Comparison of ENCODE assay signal across 6 cellular contexts in genomic region chr22:50581950-50582561, GRCh38. TPM values are rescaled to one million over a fixed set of nuclear protein-coding genes. Genes with fewer than 3 reads are reported as not detected.
DNase-seq lines count a peak whose midpoint lies in the region; ATAC-seq and TF ChIP-seq lines count a peak whose summit lies in the region.

No MANE protein-coding gene starts in this region.

- no peaks in the 10 kb centered on the region for H3K27me3 ChIP-seq in BJ (ENCODE audit: control insufficient read depth, insufficient read depth, low read length)

- CTCF ChIA-PET in BJ (lab: Yijun Ruan, JAX) = interaction anchor here (1.1 to 2.2 kb wide), 4 partner anchors 10 to 56 kb away, joined by 3 to 9 read pairs (median 4); partner anchors contain the start of genes SCO2 and SYCE3

- H3K4me1 Mint-ChIP-seq in activated T-helper 17 cell treated with anti-CD3 and anti-CD28 coated beads, Interleukin-2, amount 50 U/mL, for 72 hours = peaks cover 9% of the 10 kb centered on the region

- WGBS in lower leg skin, 2 donors = 8 to 13% methylated on average over 17 to 34 of the region's 45 CpGs

- peaks cover 34% of the 10 kb centered on the region for H3K36me3 Mint-ChIP-seq in activated T-helper 17 cell treated with anti-CD3 and anti-CD28 coated beads, Interleukin-2, amount 50 U/mL, for 72 hours (ENCODE audit: low read depth)

- peaks cover 8% of the 10 kb centered on the region for H3K36me3 ChIP-seq in BJ (ENCODE audit: control insufficient read depth, insufficient read depth, low read length)

- peak overlapping the region; percentile 90 for H3K27ac Mint-ChIP-seq in activated T-helper 17 cell treated with anti-CD3 and anti-CD28 coated beads, Interleukin-2, amount 50 U/mL, for 72 hours

- intact Hi-C loops in lower leg skin (cut with DNase I; ENCODE audit: low total_unique reads) = no loop called here

- DNase-seq in BJ (ENCODE audit: low read depth) (no peak), lower leg skin (ENCODE audit: low spot score in 2 of 2) (no peak), 8988T (no peak), NCI-H187 (lab: John Stamatoyannopoulos, UW) (no peak)

- TF ChIP-seq POLR2A in lower leg skin (IDR thresholded peaks at IDR 0.05) = no peak

- H3K4me3 Mint-ChIP-seq in activated T-helper 17 cell treated with anti-CD3 and anti-CD28 coated beads, Interleukin-2, amount 50 U/mL, for 72 hours = peak overlapping the region; percentile 96

- no peaks in the 10 kb centered on the region for H3K9me3 Mint-ChIP-seq in activated T-helper 17 cell treated with anti-CD3 and anti-CD28 coated beads, Interleukin-2, amount 50 U/mL, for 72 hours

- peak overlapping the region; percentile 83 for H3K4me3 ChIP-seq in BJ (ENCODE audit: low read depth, low read length)
- H3K4me3 ChIP-seq in lower leg skin (ENCODE audit: low read depth, poor library complexity, severe bottlenecking) = peak overlapping the region; percentile 51

- TF ChIP-seq CTCF in BJ (IDR thresholded peaks at IDR 0.05; ENCODE audit: insufficient read depth, low read depth, low read length) = no peak
- TF ChIP-seq CTCF in lower leg skin (IDR thresholded peaks at IDR 0.05) = no peak

- POLR2A ChIA-PET in BJ (lab: Charles Lee) = no interaction called here

- H3K27me3 Mint-ChIP-seq in activated T-helper 17 cell treated with anti-CD3 and anti-CD28 coated beads, Interleukin-2, amount 50 U/mL, for 72 hours = no peaks in the 10 kb centered on the region

- peak; percentile 13 for ATAC-seq in HG02852 (IDR thresholded peaks at IDR 0.05; ENCODE audit: unreplicated experiment)
- peak; percentile 1 for ATAC-seq in activated T-helper 17 cell treated with anti-CD3 and anti-CD28 coated beads, Interleukin-2, amount 50 U/mL, for 72 hours (replicated peaks)

RNA-seq across cellular contexts. Expression of gene CHKB, which starts 0.6 kb away (rescaled TPM):
- polyA plus RNA-seq in BJ (2011; rRNA removed) = 31.5 and 51.2 TPM in 2 replicates
- polyA minus RNA-seq in BJ (2011; rRNA and poly(A)+ RNA removed) = 9.9 and 16.3 TPM in 2 replicates
- total RNA-seq in activated T-helper 17 cell treated with anti-CD3 and anti-CD28 coated beads, Interleukin-2, amount 50 U/mL, for 72 hours = 10 to 100 TPM; 72.3 to 86.2 TPM
- total RNA-seq in lower leg skin = 10 to 100 TPM; 47.0 to 71.3 (median 66.4) TPM

RNA-seq across cellular contexts. Expression of gene CPT1B, which starts 3.8 kb away (rescaled TPM):
- polyA plus RNA-seq in BJ (2011; rRNA removed) = 3.2 and 4.3 TPM in 2 replicates
- polyA minus RNA-seq in BJ (2011; rRNA and poly(A)+ RNA removed) = 0.51 and 2.1 TPM in 2 replicates
- 10 to 100 TPM; 57.3 to 62.8 TPM for total RNA-seq in activated T-helper 17 cell treated with anti-CD3 and anti-CD28 coated beads, Interleukin-2, amount 50 U/mL, for 72 hours
- total RNA-seq in lower leg skin = 10 to 100 TPM in 1 of 4 donors, 1 to 10 TPM in 3; 4.7 to 12.0 (median 6.8) TPM

RNA-seq across cellular contexts. Expression of gene MAPK8IP2, which starts 18.5 kb away (rescaled TPM):
- 0.17 and 0.39 TPM in 2 replicates for polyA plus RNA-seq in BJ (2011; rRNA removed)
- polyA minus RNA-seq in BJ (2011; rRNA and poly(A)+ RNA removed) = 0.15 and 0.24 TPM in 2 replicates
- under 1 TPM; 0.50 to 0.65 TPM for total RNA-seq in activated T-helper 17 cell treated with anti-CD3 and anti-CD28 coated beads, Interleukin-2, amount 50 U/mL, for 72 hours
- total RNA-seq in lower leg skin = 1 to 10 TPM; 2.1 to 5.4 (median 3.6) TPM

RNA-seq across cellular contexts. Expression of gene SYCE3, which starts 19.3 kb away (rescaled TPM):
- not detected in 2 replicates for polyA plus RNA-seq in BJ (2011; rRNA removed)
- not detected in 2 replicates for polyA minus RNA-seq in BJ (2011; rRNA and poly(A)+ RNA removed)
- total RNA-seq in activated T-helper 17 cell treated with anti-CD3 and anti-CD28 coated beads, Interleukin-2, amount 50 U/mL, for 72 hours = 1 to 10 TPM in 1 of 2 donors, under 1 TPM in 1; 0.65 to 2.3 TPM
- total RNA-seq in lower leg skin = not detected

RNA-seq across cellular contexts. Expression of gene KLHDC7B, which starts 36.4 kb away (rescaled TPM):
- 0.34 and 0.39 TPM in 2 replicates for polyA plus RNA-seq in BJ (2011; rRNA removed)
- 0.36 and 0.62 TPM in 2 replicates for polyA minus RNA-seq in BJ (2011; rRNA and poly(A)+ RNA removed)
- 1 to 10 TPM; 4.2 to 4.4 TPM for total RNA-seq in activated T-helper 17 cell treated with anti-CD3 and anti-CD28 coated beads, Interleukin-2, amount 50 U/mL, for 72 hours
- total RNA-seq in lower leg skin = under 1 TPM in 2 of 4 donors, not detected in 2; 0.07 to 0.10 TPM

Comparison
In these comparisons a context has a peak if more than half of its experiments do, and no peak if none do; other contexts are left out.
1. RNA of gene CPT1B, which starts 3.8 kb away (total RNA-seq): 57.3 to 62.8 TPM in activated T-helper 17 cell treated with anti-CD3 and anti-CD28 coated beads, Interleukin-2, amount 50 U/mL, for 72 hours; 4.7 to 12.0 TPM in lower leg skin; every median in the first group is over 4 times any median in the second.